In genomic region chr10:21505711-21506278, GRCh38 we compare ENCODE assay signal across 1 cellular context.
A peak's percentile ranks its signal among the peaks of the same experiment; 100 is the strongest.
TF ChIP-seq lines count a peak whose summit lies in the region.

No MANE protein-coding gene starts in this region.

TF ChIP-seq in HepG2, 621 proteins besides CTCF, POLR2A, EP300 and RAD21 (continued from another document and continues in another):
- TF ChIP-seq HNF1A (IDR thresholded peaks at IDR 0.05; ENCODE audit: low read depth) (peak; percentile 59; the same call in 1 of the 2 replicates), HNF1A (CRISPR knock-in tag; IDR thresholded peaks at IDR 0.05; ENCODE audit: borderline replicate concordance) (peak; percentile 83; the same call in 1 of the 2 replicates), ZNF784 (CRISPR knock-in tag; IDR thresholded peaks at IDR 0.05; ENCODE audit: borderline replicate concordance) (no peak), ZBTB8A (CRISPR knock-in tag; IDR thresholded peaks at IDR 0.05; ENCODE audit: borderline replicate concordance, low read depth) (no peak; the same call in 1 of the 2 replicates), EZH2 (conservative IDR thresholded peaks at IDR 0.05; ENCODE audit: low read depth, low read length) (no peak), ZNF512 (CRISPR knock-in tag; IDR thresholded peaks at IDR 0.05) (no peak), ZNF746 (CRISPR knock-in tag; IDR thresholded peaks at IDR 0.05) (peak; percentile 97), ARID3A (IDR thresholded peaks at IDR 0.05; ENCODE audit: low read depth, low read length) (peak; percentile 49; the same call in 1 of the 2 replicates), GATA4 (IDR thresholded peaks at IDR 0.05; ENCODE audit: borderline replicate concordance, low read depth) (peak; percentile 84; the same call in 1 of the 2 replicates), ZNF574 (CRISPR knock-in tag; IDR thresholded peaks at IDR 0.05) (peak; percentile 82), HNRNPH1 (optimal IDR thresholded peaks at IDR 0.05; ENCODE audit: low read depth, low read length) (no peak), JDP2 (CRISPR knock-in tag; IDR thresholded peaks at IDR 0.05; ENCODE audit: borderline replicate concordance) (peak; percentile 80; the same call in 1 of the 2 replicates), KAT2B (IDR thresholded peaks at IDR 0.05; ENCODE audit: borderline replicate concordance, low read depth, low read length) (no peak), RORA (CRISPR knock-in tag; IDR thresholded peaks at IDR 0.05) (no peak), SNAPC4 (CRISPR knock-in tag; IDR thresholded peaks at IDR 0.05) (no peak), KDM5B (CRISPR knock-in tag; IDR thresholded peaks at IDR 0.05; ENCODE audit: borderline replicate concordance) (0 out of 2 replicates have a peak, but pooled peaks have one; percentile 28), HMG20B (CRISPR knock-in tag; conservative IDR thresholded peaks at IDR 0.05) (peak; percentile 95), MYC (CRISPR knock-in tag; IDR thresholded peaks at IDR 0.05; ENCODE audit: borderline replicate concordance) (peak; percentile 69), HNRNPLL (IDR thresholded peaks at IDR 0.05; ENCODE audit: low read depth, low read length, poor library complexity, severe bottlenecking) (no peak), GLI4 (CRISPR knock-in tag; IDR thresholded peaks at IDR 0.05; ENCODE audit: borderline replicate concordance) (no peak), ATAD3A (CRISPR knock-in tag; IDR thresholded peaks at IDR 0.05) (no peak), HNF4A (CRISPR knock-in tag; IDR thresholded peaks at IDR 0.05) (peak; percentile 100), ZNF709 (CRISPR knock-in tag; IDR thresholded peaks at IDR 0.05) (peak; percentile 88), MAFG (CRISPR knock-in tag; IDR thresholded peaks at IDR 0.05) (no peak), CCDC6 (CRISPR knock-in tag; IDR thresholded peaks at IDR 0.05) (peak; percentile 76; the same call in 1 of the 2 replicates), TEF (CRISPR knock-in tag; IDR thresholded peaks at IDR 0.05) (no peak), ZNF484 (CRISPR knock-in tag; IDR thresholded peaks at IDR 0.05; ENCODE audit: borderline replicate concordance, low read depth) (no peak), ZNF841 (CRISPR knock-in tag; IDR thresholded peaks at IDR 0.05; ENCODE audit: borderline replicate concordance) (0 out of 2 replicates have a peak, but pooled peaks have one; percentile 50), MTERF4 (CRISPR knock-in tag; IDR thresholded peaks at IDR 0.05) (peak; percentile 93), IKZF4 (CRISPR knock-in tag; IDR thresholded peaks at IDR 0.05; ENCODE audit: borderline replicate concordance, low read depth, not compliant biosample characterization) (no peak), ZNF274 (CRISPR knock-in tag; IDR thresholded peaks at IDR 0.05) (peak; percentile 35; the same call in 1 of the 2 replicates), POLR2AphosphoS5 (IDR thresholded peaks at IDR 0.05; ENCODE audit: low read depth, low read length) (peak; percentile 44), SNAPC5 (CRISPR knock-in tag; IDR thresholded peaks at IDR 0.05; ENCODE audit: borderline replicate concordance) (peak; percentile 84; the same call in 1 of the 2 replicates), ZNF207 (IDR thresholded peaks at IDR 0.05; ENCODE audit: borderline replicate concordance) (no peak), HOXA7 (CRISPR knock-in tag; IDR thresholded peaks at IDR 0.05) (no peak), ZNF383 (CRISPR knock-in tag; IDR thresholded peaks at IDR 0.05; ENCODE audit: borderline replicate concordance) (no peak), THAP8 (CRISPR knock-in tag; IDR thresholded peaks at IDR 0.05; ENCODE audit: borderline replicate concordance) (no peak), ZKSCAN5 (CRISPR knock-in tag; IDR thresholded peaks at IDR 0.05) (peak; percentile 66; the same call in 1 of the 2 replicates), TERF1 (CRISPR knock-in tag; IDR thresholded peaks at IDR 0.05) (no peak), TP53 (CRISPR knock-in tag; conservative IDR thresholded peaks at IDR 0.05) (no peak)
